ENCODE assay signal across 17 cellular contexts in the genomic region with DNA sequence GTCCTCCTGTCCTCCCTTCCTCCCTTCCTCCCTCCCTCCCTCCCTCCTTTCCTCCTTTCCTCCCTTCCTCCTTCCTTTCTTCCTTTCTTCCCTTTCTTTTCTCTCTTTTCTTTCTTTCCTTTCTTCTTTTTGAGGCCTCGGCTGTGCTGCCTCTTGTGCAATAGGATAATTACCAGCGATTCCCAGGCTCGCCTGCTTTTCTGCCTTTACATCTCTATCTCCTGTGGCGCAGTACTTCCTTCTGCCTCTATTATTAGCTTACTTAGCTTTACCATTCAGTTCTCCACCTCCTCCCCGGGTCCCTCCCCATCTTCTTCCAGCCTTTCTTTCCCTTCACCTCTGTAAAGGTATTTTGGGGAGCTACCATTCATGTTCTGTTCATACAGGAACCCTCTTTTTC. TPM values are rescaled to one million over a fixed set of nuclear protein-coding genes. Genes with fewer than 3 reads are reported as not detected.
DNase-seq lines count a peak whose midpoint lies in the region; ATAC-seq and TF ChIP-seq lines count a peak whose summit lies in the region.
"Had no signal": no experiment of that assay in that cellular context is flagged by ENCODE, and none has a peak within 500 bp of the region (broad histone marks: within the 10 kb centered on the region; RNA-seq: fewer than 3 reads in every experiment).

No MANE protein-coding gene starts in this region.

- no peaks in the 10 kb centered on the region for H3K9me3 ChIP-seq in left ventricle myocardium inferior (replicated peaks)
- H3K9me3 ChIP-seq in uterus: no peaks in the 10 kb centered on the region
- no peaks in the 10 kb centered on the region for H3K9me3 ChIP-seq in sigmoid colon
- H3K9me3 ChIP-seq: MG63 had no signal

- TF ChIP-seq CTCF in left ventricle myocardium inferior (IDR thresholded peaks at IDR 0.05; ENCODE audit: borderline replicate concordance) (no peak), chondrocyte (IDR thresholded peaks at IDR 0.05) (no peak), type B pancreatic cell (conservative IDR thresholded peaks at IDR 0.05) (no peak), uterus (IDR thresholded peaks at IDR 0.05) (no peak), sigmoid colon (IDR thresholded peaks at IDR 0.05) (no peak)

- no peaks in the 10 kb centered on the region for H3K9me3 Mint-ChIP-seq in chondrocyte (ENCODE audit: low read depth)
- peaks cover 3% of the 10 kb centered on the region for H3K9me3 Mint-ChIP-seq in type B pancreatic cell
- H3K9me3 Mint-ChIP-seq: CD4-positive, alpha-beta T cell had no signal

- TF ChIP-seq EP300 in sigmoid colon (IDR thresholded peaks at IDR 0.05): no peak

- H3K4me3 ChIP-seq in left ventricle myocardium inferior: no peak overlapping the region
- H3K4me3 ChIP-seq in uterus: no peak overlapping the region
- no peak overlapping the region for H3K4me3 ChIP-seq in sigmoid colon
- H3K4me3 ChIP-seq: MG63 had no signal

- no peak overlapping the region for H3K4me3 Mint-ChIP-seq in chondrocyte (ENCODE audit: unreplicated experiment)
- H3K4me3 Mint-ChIP-seq in type B pancreatic cell: peak overlapping the region; percentile 18
- H3K4me3 Mint-ChIP-seq: CD4-positive, alpha-beta T cell had no signal

- DNase-seq in left ventricle myocardium inferior: no peak
- DNase-seq in left cardiac atrium: no peak
- peak; percentile 41 for DNase-seq in NOMO-1 treated with DMSO at 0.1 percent for 48 hours (lab: John Stamatoyannopoulos, UW; ENCODE audit: unreplicated experiment)
- DNase-seq in chondrocyte (ENCODE audit: low spot score): no peak
- DNase-seq in type B pancreatic cell (ENCODE audit: extremely low spot score, unreplicated experiment): no peak
- no peak for DNase-seq in uterus
- DNase-seq in sigmoid colon: no peak
- DNase-seq: Calu3; CD4-positive, alpha-beta T cell; DMS79 treated with DMSO at 0.1 percent for 48 hours; MG63; NCI-H1417; NCI-H1930; NCI-H2171 had no signal

- peaks cover 90% of the 10 kb centered on the region for H3K4me1 ChIP-seq in left ventricle myocardium inferior
- no peaks in the 10 kb centered on the region for H3K4me1 ChIP-seq in uterus
- peaks cover 0 to 96% (median 56%) of the 10 kb centered on the region in 4 donors for H3K4me1 ChIP-seq in sigmoid colon

- no peaks in the 10 kb centered on the region for H3K27me3 ChIP-seq in left ventricle myocardium inferior (ENCODE audit: low read depth)
- no peaks in the 10 kb centered on the region for H3K27me3 ChIP-seq in uterus
- no peaks in the 10 kb centered on the region for H3K27me3 ChIP-seq in sigmoid colon
- H3K27me3 ChIP-seq: MG63 had no signal

- intact Hi-C loops in left ventricle myocardium inferior (cut with micrococcal nuclease): no loop called here
- intact Hi-C loops in left cardiac atrium (cut with DNase I): no loop called here
- intact Hi-C loops in uterus (cut with DNase I; ENCODE audit: low total_unique reads): no loop called here
- intact Hi-C loops in sigmoid colon (cut with DNase I): no loop called here

- no peak for TF ChIP-seq POLR2A in uterus (IDR thresholded peaks at IDR 0.05)
- TF ChIP-seq POLR2A in sigmoid colon (IDR thresholded peaks at IDR 0.05): no peak

- ATAC-seq in left cardiac atrium (no peak), HG03457 (IDR thresholded peaks at IDR 0.05; ENCODE audit: unreplicated experiment) (no peak)

- peak overlapping the region; percentile 5 for H3K27ac ChIP-seq in left ventricle myocardium inferior (replicated peaks)
- H3K27ac ChIP-seq in uterus: no peak overlapping the region
- H3K27ac ChIP-seq in sigmoid colon: no peak overlapping the region
- H3K27ac ChIP-seq: KMS-11, RWPE1 had no signal

- peak overlapping the region; percentile 54 for H3K27ac Mint-ChIP-seq in chondrocyte (ENCODE audit: unreplicated experiment)
- H3K27ac Mint-ChIP-seq in type B pancreatic cell: no peak overlapping the region
- H3K27ac Mint-ChIP-seq: CD4-positive, alpha-beta T cell had no signal

- H3K36me3 ChIP-seq in left ventricle myocardium inferior (no peaks in the 10 kb centered on the region), uterus (no peaks in the 10 kb centered on the region), sigmoid colon (no peaks in the 10 kb centered on the region)
- H3K36me3 ChIP-seq: MG63 had no signal

- H3K4me1 Mint-ChIP-seq in chondrocyte (ENCODE audit: low read depth) (peaks cover 38% of the 10 kb centered on the region), type B pancreatic cell (ENCODE audit: unreplicated experiment) (peaks cover 26% of the 10 kb centered on the region)

- H3K27me3 Mint-ChIP-seq in chondrocyte (ENCODE audit: low read depth) (no peaks in the 10 kb centered on the region), type B pancreatic cell (no peaks in the 10 kb centered on the region)
- H3K27me3 Mint-ChIP-seq: CD4-positive, alpha-beta T cell had no signal

- H3K36me3 Mint-ChIP-seq in chondrocyte (ENCODE audit: low read depth) (peaks cover 3% of the 10 kb centered on the region), type B pancreatic cell (peaks cover 38% of the 10 kb centered on the region)

- 70 to 85% methylated on average over 5 of the region's 5 CpGs for WGBS in sigmoid colon, 2 donors

RNA-seq across cellular contexts. Expression of a gene that starts 19.9 kb away (rescaled TPM):
- total RNA-seq in left ventricle myocardium inferior: 16.9 TPM
- total RNA-seq in left cardiac atrium: 10 to 100 TPM; 12.1 to 20.2 TPM
- 30.4 to 37.8 TPM (median 33.4 TPM) in 3 replicates for total RNA-seq in chondrocyte
- 26.5 and 47.1 TPM in 2 replicates for total RNA-seq in type B pancreatic cell (ENCODE audit: low replicate concordance)
- 10 to 100 TPM in 1 of 4 donors, 1 to 10 TPM in 3; 7.6 to 45.5 (median 8.2) TPM for total RNA-seq in uterus
- 10 to 100 TPM; 15.7 to 35.2 (median 23.6) TPM for total RNA-seq in sigmoid colon
- polyA plus RNA-seq in sigmoid colon: 10 to 100 TPM in 2 of 3 donors, 1 to 10 TPM in 1; 8.4 to 17.3 (median 13.4) TPM
